ENCODE assay signal across 23 cellular contexts in the genomic region with DNA sequence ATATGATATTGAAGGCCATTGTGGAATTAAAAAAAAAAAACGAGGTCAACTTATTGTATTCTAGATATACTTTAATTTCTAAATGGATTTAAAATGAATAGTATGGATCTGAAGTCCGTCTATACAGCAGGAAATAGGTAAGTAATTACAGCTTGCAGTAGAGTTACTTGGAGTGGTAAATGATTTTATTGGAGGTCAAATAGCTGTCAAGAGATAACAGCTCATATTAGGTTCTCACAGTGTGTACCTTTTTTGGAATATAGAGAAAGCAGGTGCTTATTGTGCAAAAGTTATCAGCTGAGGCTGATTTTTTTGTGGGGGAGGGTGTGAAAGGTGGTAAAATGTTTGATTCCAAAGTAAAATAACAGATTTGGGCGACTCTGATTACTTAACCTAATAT.
"Had no signal": no experiment of that assay in that cellular context is flagged by ENCODE, and none has a peak within 500 bp of the region (broad histone marks: within the 10 kb centered on the region; RNA-seq: fewer than 3 reads in every experiment).

No MANE protein-coding gene starts in this region.

- H3K9me3 ChIP-seq: esophagus muscularis mucosa, gastroesophageal sphincter, left lung, lower lobe of right lung had no signal

- DNase-seq: dermis blood vessel endothelial cell; dorsolateral prefrontal cortex; effector CD4-positive, alpha-beta T cell; effector memory CD4-positive, alpha-beta T cell; foreskin keratinocyte; heart left ventricle; hypothalamus; immature natural killer cell; islet precursor cell; kidney; kidney glomerular epithelial cell; left lung; left ventricle myocardium superior; lower lobe of right lung; mesenchymal stem cell; midbrain; naive B cell had no signal

- H3K4me1 ChIP-seq: esophagus muscularis mucosa, foreskin keratinocyte, gastroesophageal sphincter, heart left ventricle, left lung, lower lobe of right lung had no signal

- FAIRE-seq: endothelial cell of umbilical vein, frontal cortex had no signal

- ATAC-seq: foreskin keratinocyte, gastroesophageal sphincter, heart left ventricle, left lung, left ventricle myocardium superior, lower lobe of right lung had no signal

- H3K27ac ChIP-seq: coronary artery, dorsolateral prefrontal cortex, esophagus muscularis mucosa, foreskin keratinocyte, gastroesophageal sphincter, heart left ventricle, hepatocyte, left lung, lower lobe of right lung had no signal

- H3K4me3 ChIP-seq: coronary artery, dorsolateral prefrontal cortex, esophagus muscularis mucosa, gastroesophageal sphincter, heart left ventricle, hepatocyte, left lung, lower lobe of right lung had no signal

- H3K36me3 ChIP-seq: esophagus muscularis mucosa, gastroesophageal sphincter, heart left ventricle, left lung, lower lobe of right lung had no signal
